ENCODE assay signal across 23 cellular contexts in genomic region chr16:77564791-77565390, GRCh38.
DNase-seq lines count a peak whose midpoint lies in the region; ATAC-seq and TF ChIP-seq lines count a peak whose summit lies in the region.
"Had no signal": no experiment of that assay in that cellular context is flagged by ENCODE, and none has a peak within 500 bp of the region (broad histone marks: within the 10 kb centered on the region; RNA-seq: fewer than 3 reads in every experiment).

No MANE protein-coding gene starts in this region.

- no peak for TF ChIP-seq CTCF in fibroblast of villous mesenchyme (IDR thresholded peaks at IDR 0.05; ENCODE audit: insufficient read depth, low read depth, low read length)

- peak; percentile 67 for DNase-seq in A172 (ENCODE audit: low spot score)
- DNase-seq in HT1080 (ENCODE audit: low read depth) = peak; percentile 74
- peak; percentile 76 for DNase-seq in astrocyte of the hippocampus (ENCODE audit: low read depth, low spot score)
- DNase-seq in fibroblast of villous mesenchyme (ENCODE audit: low read depth) = peak; percentile 21
- no peak for DNase-seq in Ammon's horn (ENCODE audit: low spot score)
- DNase-seq in NCI-H1092 treated with DMSO at 0.1 percent for 48 hours (lab: John Stamatoyannopoulos, UW) = no peak
- DNase-seq in T-helper 2 cell treated with Interferon-gamma antibody and Interleukin-4, amounts not matched to agents 5 μg/mL and 100 μg/mL, for 36 hours (ENCODE audit: low spot score) = no peak
- DNase-seq: activated B cell treated with CpG ODN at 0.5 μM for 24 hours; activated CD8-positive, alpha-beta T cell treated with anti-CD3 and anti-CD28 coated beads for 36 hours; activated naive CD4-positive, alpha-beta T cell treated with Interleukin-2 at 50 U/mL for 16 hours; activated T-cell treated with anti-CD3 and anti-CD28 coated beads, Interleukin-2, amount 50 U/mL, for 1 hour; CD4-positive, CD25-positive, alpha-beta regulatory T cell; DMS153; KBM-7; NCI-H1048; NCI-H526 treated with DMSO at 0.1 percent for 48 hours; SHP77 treated with DMSO at 0.1 percent for 48 hours; stimulated activated CD8-positive, alpha-beta memory T cell treated with anti-CD3 and anti-CD28 coated beads, Interleukin-4, amount 100 ng/mL, for 48 hours; T-helper 17 cell had no signal

- no peak overlapping the region for H3K4me3 ChIP-seq in fibroblast of villous mesenchyme (ENCODE audit: low read depth, low read length)
- H3K4me3 ChIP-seq: A549, ascending aorta, coronary artery had no signal

- no peak overlapping the region for H3K27ac Mint-ChIP-seq in T-helper 2 cell treated with Interferon-gamma antibody and Interleukin-4, amounts not matched to agents 5 μg/mL and 100 μg/mL, for 36 hours
- H3K27ac Mint-ChIP-seq: activated B cell treated with CpG ODN at 0.5 μM for 24 hours; activated CD8-positive, alpha-beta T cell treated with anti-CD3 and anti-CD28 coated beads for 36 hours; CD4-positive, CD25-positive, alpha-beta regulatory T cell; T-helper 17 cell had no signal

- peaks cover 2% of the 10 kb centered on the region for H3K27me3 Mint-ChIP-seq in T-helper 2 cell treated with Interferon-gamma antibody and Interleukin-4, amounts not matched to agents 5 μg/mL and 100 μg/mL, for 36 hours (ENCODE audit: low read depth)

- no peaks in the 10 kb centered on the region for H3K4me1 Mint-ChIP-seq in T-helper 2 cell treated with Interferon-gamma antibody and Interleukin-4, amounts not matched to agents 5 μg/mL and 100 μg/mL, for 36 hours (ENCODE audit: low read depth)
- H3K4me1 Mint-ChIP-seq: activated B cell treated with CpG ODN at 0.5 μM for 24 hours; CD4-positive, CD25-positive, alpha-beta regulatory T cell; T-helper 17 cell had no signal

- H3K36me3 Mint-ChIP-seq in T-helper 2 cell treated with Interferon-gamma antibody and Interleukin-4, amounts not matched to agents 5 μg/mL and 100 μg/mL, for 36 hours (ENCODE audit: low read depth) = no peaks in the 10 kb centered on the region
- H3K36me3 Mint-ChIP-seq: CD4-positive, CD25-positive, alpha-beta regulatory T cell had no signal

- H3K4me3 Mint-ChIP-seq in T-helper 2 cell treated with Interferon-gamma antibody and Interleukin-4, amounts not matched to agents 5 μg/mL and 100 μg/mL, for 36 hours = no peak overlapping the region
- H3K4me3 Mint-ChIP-seq: activated B cell treated with CpG ODN at 0.5 μM for 24 hours; activated CD8-positive, alpha-beta T cell treated with anti-CD3 and anti-CD28 coated beads for 36 hours; CD4-positive, CD25-positive, alpha-beta regulatory T cell; T-helper 17 cell had no signal

- ATAC-seq in GM19452 (IDR thresholded peaks at IDR 0.05; ENCODE audit: unreplicated experiment) = no peak
- ATAC-seq: A549; activated CD8-positive, alpha-beta T cell treated with anti-CD3 and anti-CD28 coated beads for 36 hours; T-helper 17 cell had no signal

- no peaks in the 10 kb centered on the region for H3K9me3 Mint-ChIP-seq in T-helper 2 cell treated with Interferon-gamma antibody and Interleukin-4, amounts not matched to agents 5 μg/mL and 100 μg/mL, for 36 hours
- H3K9me3 Mint-ChIP-seq: activated B cell treated with CpG ODN at 0.5 μM for 24 hours; activated CD8-positive, alpha-beta T cell treated with anti-CD3 and anti-CD28 coated beads for 36 hours had no signal

Comparison
In these comparisons a context has a peak if more than half of its experiments do, and no peak if none do; other contexts are left out.
1. DNase-seq: peak in A172 (single experiment), HT1080 (single experiment), astrocyte of the hippocampus (single experiment) and fibroblast of villous mesenchyme (single experiment); none in Ammon's horn (single experiment), NCI-H1092 treated with DMSO at 0.1 percent for 48 hours (single experiment) and T-helper 2 cell treated with Interferon-gamma antibody and Interleukin-4, amounts not matched to agents 5 μg/mL and 100 μg/mL, for 36 hours (single experiment).